9 cellular contexts compared by ENCODE assay signal in the genomic region with DNA sequence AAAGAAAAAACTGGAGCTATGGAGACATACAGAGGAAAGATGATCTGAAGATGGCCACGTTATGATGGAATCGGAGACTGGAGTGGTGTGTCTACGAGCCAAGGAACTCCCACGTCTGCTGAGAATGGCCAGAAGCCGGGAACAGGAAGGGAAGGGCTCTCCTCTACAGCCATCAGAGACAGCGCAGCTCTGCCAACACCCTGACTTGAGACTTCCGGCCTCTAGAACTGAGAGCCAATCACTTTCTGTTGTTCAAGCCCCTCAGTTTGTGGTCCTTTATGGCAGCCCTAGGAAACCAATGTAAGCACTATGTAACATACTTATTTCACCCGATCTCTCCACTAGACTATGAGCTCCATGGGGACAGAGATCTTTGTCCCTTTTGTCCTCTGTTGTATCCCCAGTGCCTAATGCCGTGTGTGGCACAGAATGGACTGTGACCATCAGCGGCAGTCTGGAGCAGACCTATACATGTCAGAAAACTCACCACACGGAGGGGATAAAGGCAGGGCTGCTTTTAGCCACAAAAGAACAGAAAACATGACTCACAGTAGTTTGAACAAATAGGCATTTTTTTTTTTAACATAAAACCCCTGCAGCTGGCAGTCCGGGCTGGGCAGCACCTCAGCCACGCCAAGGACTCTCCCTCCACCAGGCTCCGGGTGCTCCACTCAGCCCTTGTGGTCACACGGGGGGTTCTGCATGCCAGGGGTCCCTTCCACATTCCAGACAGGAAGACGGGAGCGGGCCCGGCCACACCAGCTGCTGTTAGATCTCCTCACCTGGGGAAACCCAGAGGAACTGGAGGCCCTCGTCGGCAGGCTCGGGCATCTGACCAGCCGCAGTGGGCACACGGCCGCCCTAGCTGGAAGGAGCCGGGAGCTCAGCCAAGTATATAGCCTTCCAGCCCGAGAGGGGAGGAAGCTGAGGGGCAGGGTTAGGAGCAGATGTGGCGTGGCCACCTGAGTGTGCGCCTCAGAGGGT.
A peak's percentile ranks its signal among the peaks of the same experiment; 100 is the strongest.
DNase-seq lines count a peak whose midpoint lies in the region; ATAC-seq and TF ChIP-seq lines count a peak whose summit lies in the region.
"Had no signal": no experiment of that assay in that cellular context is flagged by ENCODE, and none has a peak within 500 bp of the region (broad histone marks: within the 10 kb centered on the region; RNA-seq: fewer than 3 reads in every experiment).

No MANE protein-coding gene starts in this region.

- peaks cover 15 to 36% of the 10 kb centered on the region in 2 donors for H3K36me3 ChIP-seq in muscle layer of duodenum (ENCODE audit: control insufficient read depth in 1 of 2, insufficient read depth in 2 of 2, low read length in 2 of 2)

- no peaks in the 10 kb centered on the region for H3K27me3 ChIP-seq in muscle layer of duodenum (ENCODE audit: low read depth, low read length)

- no peak overlapping the region for H3K4me3 ChIP-seq in cardiac fibroblast (replicated peaks in 1 of 2; ENCODE audit: low read depth in 2 of 2, low read length in 2 of 2)
- H3K4me3 ChIP-seq in muscle layer of duodenum (ENCODE audit: low read depth in 1 of 2, low read length in 2 of 2): no peak overlapping the region

- H3K9me3 ChIP-seq in muscle layer of duodenum (ENCODE audit: control insufficient read depth in 1 of 2, low read length in 2 of 2): no peaks in the 10 kb centered on the region

- no peak for ATAC-seq in HG03097 (IDR thresholded peaks at IDR 0.05; ENCODE audit: low FRiP score, unreplicated experiment)

- no peaks in the 10 kb centered on the region for H3K4me1 ChIP-seq in muscle layer of duodenum (ENCODE audit: control insufficient read depth in 1 of 2, insufficient read depth in 2 of 2, low read length in 2 of 2)

- peak overlapping the region; percentile 61 for H3K27ac ChIP-seq in muscle layer of duodenum (ENCODE audit: low read length)

- peak; percentile 21 for TF ChIP-seq CTCF in cardiac fibroblast (IDR thresholded peaks at IDR 0.05; ENCODE audit: low read depth, low read length)
- TF ChIP-seq CTCF in GM20000 (IDR thresholded peaks at IDR 0.05; ENCODE audit: extremely low read depth, missing control alignments): no peak

- peak; percentile 17 for DNase-seq in stimulated activated CD4-positive, alpha-beta T cell treated with anti-CD3 and anti-CD28 coated beads, Interleukin-15, amount 100 ng/mL, for 24 hours
- DNase-seq in stimulated activated CD4-positive, alpha-beta T cell treated with anti-CD3 and anti-CD28 coated beads, Interleukin-2, amount 100 ng/mL, for 24 hours: no peak
- peak; percentile 78 to 83 for DNase-seq in cardiac fibroblast (ENCODE audit: low read depth in 2 of 2)
- DNase-seq in GM20000 (ENCODE audit: low spot score): no peak
- DNase-seq in globus pallidus (ENCODE audit: low spot score): no peak
- DNase-seq in NK-92 (lab: John Stamatoyannopoulos, UW; ENCODE audit: unreplicated experiment): no peak
- DNase-seq: COR-L47 had no signal

Comparison
In these comparisons a context has a peak if more than half of its experiments do, and no peak if none do; other contexts are left out.
1. DNase-seq: peak in stimulated activated CD4-positive, alpha-beta T cell treated with anti-CD3 and anti-CD28 coated beads, Interleukin-15, amount 100 ng/mL, for 24 hours (single experiment) and cardiac fibroblast (2 of 2); none in stimulated activated CD4-positive, alpha-beta T cell treated with anti-CD3 and anti-CD28 coated beads, Interleukin-2, amount 100 ng/mL, for 24 hours (0 of 2), GM20000 (single experiment), globus pallidus (single experiment) and NK-92 (single experiment).